In the genomic region with DNA sequence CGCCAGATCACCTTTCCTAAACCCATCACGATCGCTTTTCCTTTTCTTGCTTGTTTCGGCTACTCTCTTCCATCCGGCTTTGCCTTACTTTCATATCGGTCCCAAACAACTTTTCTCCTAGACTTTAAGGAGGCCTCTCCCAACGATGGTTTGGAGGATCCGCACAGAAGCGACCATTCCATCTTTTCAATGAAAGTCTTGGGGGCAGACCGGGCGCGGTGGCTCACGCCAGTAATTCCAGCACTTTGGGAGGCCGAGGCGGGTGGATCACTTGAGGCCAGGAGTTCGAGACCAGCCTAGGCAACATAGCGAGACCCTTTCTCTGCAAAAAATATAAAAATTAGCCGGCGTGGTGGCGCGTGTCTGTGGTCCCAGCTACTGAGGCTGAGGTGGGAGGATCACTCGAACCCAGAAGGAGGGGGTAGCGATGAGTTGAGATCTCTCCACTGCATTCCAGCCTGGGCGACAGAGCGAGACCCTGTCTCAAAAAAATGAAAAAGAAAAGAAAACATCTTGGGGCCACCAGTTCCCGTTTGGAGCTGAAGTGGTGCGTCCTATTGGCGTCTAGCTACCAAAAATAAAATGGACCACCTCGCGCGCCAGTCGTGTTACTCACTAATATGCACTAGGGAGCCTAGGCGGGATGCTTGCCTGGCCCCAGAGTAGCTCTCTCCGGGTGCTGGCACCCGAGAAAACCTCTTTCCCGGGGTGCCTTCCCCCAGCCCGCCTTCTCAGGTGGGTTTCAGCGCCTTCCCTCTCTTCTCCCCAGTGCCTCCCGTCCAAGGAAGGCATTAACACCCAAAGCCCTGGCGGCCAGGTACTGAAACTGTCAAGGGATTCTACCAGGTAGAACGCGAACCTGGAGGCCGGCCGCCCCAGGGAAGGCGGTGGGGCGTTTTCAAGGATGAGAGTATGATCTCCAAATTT, we compare ENCODE assay signal across 1 cellular context.
TF ChIP-seq lines count a peak whose summit lies in the region.

No MANE protein-coding gene starts in this region.

TF ChIP-seq in HCT116, 20 proteins besides CTCF, POLR2A, EP300 and RAD21 (continued from another document):
- TF ChIP-seq, protein P1, sequence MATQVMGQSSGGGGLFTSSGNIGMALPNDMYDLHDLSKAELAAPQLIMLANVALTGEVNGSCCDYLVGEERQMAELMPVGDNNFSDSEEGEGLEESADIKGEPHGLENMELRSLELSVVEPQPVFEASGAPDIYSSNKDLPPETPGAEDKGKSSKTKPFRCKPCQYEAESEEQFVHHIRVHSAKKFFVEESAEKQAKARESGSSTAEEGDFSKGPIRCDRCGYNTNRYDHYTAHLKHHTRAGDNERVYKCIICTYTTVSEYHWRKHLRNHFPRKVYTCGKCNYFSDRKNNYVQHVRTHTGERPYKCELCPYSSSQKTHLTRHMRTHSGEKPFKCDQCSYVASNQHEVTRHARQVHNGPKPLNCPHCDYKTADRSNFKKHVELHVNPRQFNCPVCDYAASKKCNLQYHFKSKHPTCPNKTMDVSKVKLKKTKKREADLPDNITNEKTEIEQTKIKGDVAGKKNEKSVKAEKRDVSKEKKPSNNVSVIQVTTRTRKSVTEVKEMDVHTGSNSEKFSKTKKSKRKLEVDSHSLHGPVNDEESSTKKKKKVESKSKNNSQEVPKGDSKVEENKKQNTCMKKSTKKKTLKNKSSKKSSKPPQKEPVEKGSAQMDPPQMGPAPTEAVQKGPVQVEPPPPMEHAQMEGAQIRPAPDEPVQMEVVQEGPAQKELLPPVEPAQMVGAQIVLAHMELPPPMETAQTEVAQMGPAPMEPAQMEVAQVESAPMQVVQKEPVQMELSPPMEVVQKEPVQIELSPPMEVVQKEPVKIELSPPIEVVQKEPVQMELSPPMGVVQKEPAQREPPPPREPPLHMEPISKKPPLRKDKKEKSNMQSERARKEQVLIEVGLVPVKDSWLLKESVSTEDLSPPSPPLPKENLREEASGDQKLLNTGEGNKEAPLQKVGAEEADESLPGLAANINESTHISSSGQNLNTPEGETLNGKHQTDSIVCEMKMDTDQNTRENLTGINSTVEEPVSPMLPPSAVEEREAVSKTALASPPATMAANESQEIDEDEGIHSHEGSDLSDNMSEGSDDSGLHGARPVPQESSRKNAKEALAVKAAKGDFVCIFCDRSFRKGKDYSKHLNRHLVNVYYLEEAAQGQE (IDR thresholded peaks at IDR 0.05; ENCODE audit: low read depth), result no peak
